26 cellular contexts compared by ENCODE assay signal in the genomic region with DNA sequence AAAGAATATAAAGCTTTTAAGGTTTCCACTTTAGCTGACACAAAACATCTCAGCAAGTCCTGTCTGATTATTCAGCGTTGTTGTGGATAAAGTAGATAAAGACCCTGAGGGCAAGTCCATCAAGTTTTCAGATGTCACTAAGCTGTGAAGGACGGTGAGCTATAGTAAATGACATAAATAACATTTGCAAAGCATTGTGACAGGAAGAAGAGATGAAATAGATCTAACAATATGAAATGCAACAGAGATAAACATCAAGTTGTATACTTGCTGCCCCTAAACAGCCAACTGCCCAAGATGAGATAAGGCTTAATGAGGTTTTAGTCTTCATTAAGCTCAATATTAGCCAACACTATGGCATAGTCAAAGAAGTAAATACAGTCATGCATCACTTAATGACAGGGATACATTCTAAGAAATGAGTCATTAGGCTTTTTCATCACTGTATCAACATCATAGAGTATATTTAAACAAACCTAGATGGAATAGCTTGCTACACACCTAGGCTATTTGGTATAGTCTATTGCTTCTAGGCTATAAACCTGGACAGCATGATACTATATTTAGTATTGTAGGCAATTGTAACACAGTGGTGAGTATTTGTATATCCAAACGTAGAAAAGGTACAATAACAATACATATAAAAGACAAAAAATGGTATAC.
A peak's percentile ranks its signal among the peaks of the same experiment; 100 is the strongest.
DNase-seq lines count a peak whose midpoint lies in the region.
"Had no signal": no experiment of that assay in that cellular context is flagged by ENCODE, and none has a peak within 500 bp of the region (broad histone marks: within the 10 kb centered on the region; RNA-seq: fewer than 3 reads in every experiment).

No MANE protein-coding gene starts in this region.

- H2AFZ ChIP-seq in Karpas-422 (ENCODE audit: low read length) = 0 out of 2 replicates have a peak overlapping the region, but pooled peaks have one; percentile 32

- no peak overlapping the region for H3K4me3 ChIP-seq in Karpas-422 (ENCODE audit: low read length)
- H3K4me3 ChIP-seq: gastrocnemius medialis, ovary, Peyer's patch, skin epidermis had no signal

- peaks cover 62% of the 10 kb centered on the region for H3K4me1 ChIP-seq in Karpas-422 (ENCODE audit: low read length)
- H3K4me1 ChIP-seq: gastrocnemius medialis, Peyer's patch had no signal

- H3K27ac ChIP-seq in Karpas-422 (ENCODE audit: low read length) = no peak overlapping the region
- H3K27ac ChIP-seq: C4-2B, gastrocnemius medialis, ovary, Peyer's patch, skin epidermis, VCaP had no signal

- no peaks in the 10 kb centered on the region for H3K9me2 ChIP-seq in Karpas-422 (replicated peaks; ENCODE audit: insufficient read depth, low read length)

- H3K27me3 ChIP-seq in Karpas-422 (ENCODE audit: low read length) = no peaks in the 10 kb centered on the region
- H3K27me3 ChIP-seq: gastrocnemius medialis, ovary, Peyer's patch had no signal

- H3K36me3 ChIP-seq in Karpas-422 (ENCODE audit: insufficient read depth, low read length) = no peaks in the 10 kb centered on the region
- H3K36me3 ChIP-seq: gastrocnemius medialis, ovary, Peyer's patch had no signal

- H4K20me1 ChIP-seq in Karpas-422 (ENCODE audit: insufficient read depth, low read depth, low read length) = no peaks in the 10 kb centered on the region

- no peak overlapping the region for H3K9ac ChIP-seq in Karpas-422 (ENCODE audit: low read length)

- H3K4me2 ChIP-seq in Karpas-422 (ENCODE audit: low read depth, low read length, poor library complexity, severe bottlenecking) = no peak overlapping the region

- no peaks in the 10 kb centered on the region for H3K9me3 ChIP-seq in Karpas-422 (ENCODE audit: low read length)
- H3K9me3 ChIP-seq: Caco-2, gastrocnemius medialis, ovary, Peyer's patch had no signal

- DNase-seq in DMS153 (lab: John Stamatoyannopoulos, UW) (peak; percentile 98), Karpas-422 (no peak), NCI-H748 treated with DMSO at 0.1 percent for 48 hours (lab: John Stamatoyannopoulos, UW) (peak; percentile 52), kidney glomerular epithelial cell (lab: John Stamatoyannopoulos, UW) (peak; percentile 10), T-helper 1 cell (no peak), DMS114 treated with DMSO at 0.1 percent for 48 hours (lab: John Stamatoyannopoulos, UW; ENCODE audit: unreplicated experiment) (no peak)
- DNase-seq in activated CD4-positive, alpha-beta T cell treated with anti-CD3 and anti-CD28 coated beads, Interleukin-2, amount 50 U/mL, for 4 hours = no peak
- DNase-seq: activated CD4-positive, alpha-beta T cell treated with anti-CD3 and anti-CD28 coated beads for 4 hours; activated CD8-positive, alpha-beta memory T cell treated with anti-CD3 and anti-CD28 coated beads for 24 hours; activated naive CD4-positive, alpha-beta T cell treated with anti-CD3 and anti-CD28 coated beads, Interleukin-2, amount 50 U/mL, for 16 hours; activated T-cell treated with anti-CD3 and anti-CD28 coated beads for 4 hours; Caco-2; gastrocnemius medialis; left cardiac atrium; NCI-H1105; NCI-H2107; NCI-H446; nephron progenitor cell; ovary; Peyer's patch; SHP77 treated with DMSO at 0.1 percent for 48 hours; SW 1271; T-helper 9 cell had no signal

- no peaks in the 10 kb centered on the region for H3K79me2 ChIP-seq in Karpas-422 (ENCODE audit: low read length)

Comparison
In these comparisons a context has a peak if more than half of its experiments do, and no peak if none do; other contexts are left out.
1. DNase-seq: peak in DMS153 (single experiment), NCI-H748 treated with DMSO at 0.1 percent for 48 hours (single experiment) and kidney glomerular epithelial cell (single experiment); none in Karpas-422 (single experiment), T-helper 1 cell (0 of 5), DMS114 treated with DMSO at 0.1 percent for 48 hours (single experiment) and activated CD4-positive, alpha-beta T cell treated with anti-CD3 and anti-CD28 coated beads, Interleukin-2, amount 50 U/mL, for 4 hours (0 of 2).